Comparison of ENCODE assay signal across 29 cellular contexts in genomic region chr16:80766798-80767197, GRCh38.
"Had no signal": no experiment of that assay in that cellular context is flagged by ENCODE, and none has a peak within 500 bp of the region (broad histone marks: within the 10 kb centered on the region; RNA-seq: fewer than 3 reads in every experiment).

No MANE protein-coding gene starts in this region.

- ATAC-seq: stimulated activated effector memory CD8-positive, alpha-beta T cell treated with anti-CD3 and anti-CD28 coated beads, Interleukin-12 subunit alpha, Interleukin-12 subunit beta, amount 100 ng/mL, for 72 hours; stimulated activated memory B cell treated with anti-CD40 and anti-IgM and Interleukin-4, amounts not matched to agents 10 μg/mL and 1 μg/mL and 100 μg/mL, for 72 hours; stimulated activated naive B cell treated with anti-CD40 and anti-IgM and Interleukin-4, amounts not matched to agents 10 μg/mL and 1 μg/mL and 100 μg/mL, for 72 hours; stimulated activated naive CD8-positive, alpha-beta T cell treated with anti-CD3 and anti-CD28 coated beads, Interleukin-15, amount 100 ng/mL, for 72 hours; stimulated activated naive CD8-positive, alpha-beta T cell treated with anti-CD3 and anti-CD28 coated beads, Interleukin-15, Interleukin-2, amounts not matched to agents 100 U/mL and 50 U/mL, for 24 hours; upper lobe of right lung had no signal

- H3K4me3 ChIP-seq: stomach, suprapubic skin, testis, thoracic aorta, thyroid gland, tibial artery, tibial nerve, transverse colon, upper lobe of left lung, upper lobe of right lung, uterus, vagina had no signal

- FAIRE-seq: urothelium cell line had no signal

- H3K4me3 Mint-ChIP-seq: stimulated activated effector memory CD8-positive, alpha-beta T cell treated with anti-CD3 and anti-CD28 coated beads, Interleukin-12 subunit alpha, Interleukin-12 subunit beta, amount 100 ng/mL, for 72 hours; stimulated activated memory B cell treated with anti-CD40 and anti-IgM and Interleukin-4, amounts not matched to agents 10 μg/mL and 1 μg/mL and 100 μg/mL, for 72 hours; stimulated activated naive B cell treated with anti-CD40 and anti-IgM and Interleukin-4, amounts not matched to agents 10 μg/mL and 1 μg/mL and 100 μg/mL, for 72 hours; stimulated activated naive CD8-positive, alpha-beta T cell treated with anti-CD3 and anti-CD28 coated beads, Interleukin-15, amount 100 ng/mL, for 72 hours; stimulated activated naive CD8-positive, alpha-beta T cell treated with anti-CD3 and anti-CD28 coated beads, Interleukin-15, Interleukin-2, amounts not matched to agents 100 ng/mL and 50 ng/mL, for 24 hours; type B pancreatic cell had no signal

- H3K27me3 ChIP-seq: stomach, suprapubic skin, testis, thyroid gland, tibial artery, tibial nerve, transverse colon, upper lobe of left lung, upper lobe of right lung, uterus, vagina had no signal

- H3K27ac ChIP-seq: stomach, suprapubic skin, testis, thoracic aorta, thyroid gland, tibial artery, tibial nerve, transverse colon, upper lobe of left lung, upper lobe of right lung, uterus, vagina had no signal

- H3K27me3 Mint-ChIP-seq: stimulated activated memory B cell treated with anti-CD40 and anti-IgM and Interleukin-4, amounts not matched to agents 10 μg/mL and 1 μg/mL and 100 μg/mL, for 72 hours; stimulated activated naive B cell treated with anti-CD40 and anti-IgM and Interleukin-4, amounts not matched to agents 10 μg/mL and 1 μg/mL and 100 μg/mL, for 72 hours; stimulated activated naive CD8-positive, alpha-beta T cell treated with anti-CD3 and anti-CD28 coated beads, Interleukin-15, amount 100 ng/mL, for 72 hours; stimulated activated naive CD8-positive, alpha-beta T cell treated with anti-CD3 and anti-CD28 coated beads, Interleukin-15, Interleukin-2, amounts not matched to agents 100 ng/mL and 50 ng/mL, for 24 hours; type B pancreatic cell had no signal

- H3K27ac Mint-ChIP-seq: stimulated activated effector memory CD8-positive, alpha-beta T cell treated with anti-CD3 and anti-CD28 coated beads, Interleukin-12 subunit alpha, Interleukin-12 subunit beta, amount 100 ng/mL, for 72 hours; stimulated activated memory B cell treated with anti-CD40 and anti-IgM and Interleukin-4, amounts not matched to agents 10 μg/mL and 1 μg/mL and 100 μg/mL, for 72 hours; stimulated activated naive B cell treated with anti-CD40 and anti-IgM and Interleukin-4, amounts not matched to agents 10 μg/mL and 1 μg/mL and 100 μg/mL, for 72 hours; stimulated activated naive CD8-positive, alpha-beta T cell treated with anti-CD3 and anti-CD28 coated beads, Interleukin-15, amount 100 ng/mL, for 72 hours; stimulated activated naive CD8-positive, alpha-beta T cell treated with anti-CD3 and anti-CD28 coated beads, Interleukin-15, Interleukin-2, amounts not matched to agents 100 ng/mL and 50 ng/mL, for 24 hours; type B pancreatic cell had no signal

- H3K9me3 Mint-ChIP-seq: type B pancreatic cell had no signal

- H3K36me3 Mint-ChIP-seq: stimulated activated effector memory CD8-positive, alpha-beta T cell treated with anti-CD3 and anti-CD28 coated beads, Interleukin-12 subunit alpha, Interleukin-12 subunit beta, amount 100 ng/mL, for 72 hours; type B pancreatic cell had no signal

- DNase-seq: stimulated activated CD4-positive, alpha-beta T cell treated with anti-CD3 and anti-CD28 coated beads, Interleukin-2, amount 100 ng/mL, for 48 hours; stimulated activated CD4-positive, alpha-beta T cell treated with anti-CD3 and anti-CD28 coated beads, Interleukin-4, amount 100 ng/mL, for 1 hour; stimulated activated CD4-positive, alpha-beta T cell treated with anti-CD3 and anti-CD28 coated beads, Interleukin-4, amount 100 ng/mL, for 24 hours; stimulated activated CD4-positive, alpha-beta T cell treated with anti-CD3 and anti-CD28 coated beads, Interleukin-4, amount 100 ng/mL, for 4 hours; stimulated activated CD8-positive, alpha-beta memory T cell treated with anti-CD3 and anti-CD28 coated beads, Interleukin-4, amount 100 ng/mL, for 48 hours; stimulated activated naive B cell treated with anti-CD40 and anti-IgM and Interleukin-4, amounts not matched to agents 10 μg/mL and 1 μg/mL and 100 μg/mL, for 72 hours; stimulated activated naive CD4-positive, alpha-beta T cell; stimulated activated naive CD4-positive, alpha-beta T cell treated with Interleukin-2 at 50 U/mL for 16 hours; stimulated activated naive CD8-positive, alpha-beta T cell treated with anti-CD3 and anti-CD28 coated beads, Interleukin-15, amount 100 ng/mL, for 72 hours; stimulated activated naive CD8-positive, alpha-beta T cell treated with anti-CD3 and anti-CD28 coated beads, Interleukin-15, Interleukin-2, amounts not matched to agents 100 U/mL and 50 U/mL, for 24 hours; stomach; substantia nigra; testis; thyroid gland; tibial artery; transverse colon; trophoblast cell; upper lobe of left lung; upper lobe of right lung; uterus had no signal

- H3K36me3 ChIP-seq: stomach, suprapubic skin, thoracic aorta, thyroid gland, tibial artery, tibial nerve, transverse colon, upper lobe of left lung, upper lobe of right lung, uterus, vagina had no signal

- H3K4me1 Mint-ChIP-seq: stimulated activated effector memory CD8-positive, alpha-beta T cell treated with anti-CD3 and anti-CD28 coated beads, Interleukin-12 subunit alpha, Interleukin-12 subunit beta, amount 100 ng/mL, for 72 hours; stimulated activated memory B cell treated with anti-CD40 and anti-IgM and Interleukin-4, amounts not matched to agents 10 μg/mL and 1 μg/mL and 100 μg/mL, for 72 hours; stimulated activated naive B cell treated with anti-CD40 and anti-IgM and Interleukin-4, amounts not matched to agents 10 μg/mL and 1 μg/mL and 100 μg/mL, for 72 hours; stimulated activated naive CD8-positive, alpha-beta T cell treated with anti-CD3 and anti-CD28 coated beads, Interleukin-15, amount 100 ng/mL, for 72 hours had no signal

- H3K4me1 ChIP-seq: stomach, suprapubic skin, testis, thyroid gland, tibial artery, tibial nerve, transverse colon, upper lobe of left lung, upper lobe of right lung, uterus, vagina had no signal

- H3K9me3 ChIP-seq: testis, thyroid gland, uterus had no signal
